Comparison of ENCODE assay signal across 9 cellular contexts in the genomic region with DNA sequence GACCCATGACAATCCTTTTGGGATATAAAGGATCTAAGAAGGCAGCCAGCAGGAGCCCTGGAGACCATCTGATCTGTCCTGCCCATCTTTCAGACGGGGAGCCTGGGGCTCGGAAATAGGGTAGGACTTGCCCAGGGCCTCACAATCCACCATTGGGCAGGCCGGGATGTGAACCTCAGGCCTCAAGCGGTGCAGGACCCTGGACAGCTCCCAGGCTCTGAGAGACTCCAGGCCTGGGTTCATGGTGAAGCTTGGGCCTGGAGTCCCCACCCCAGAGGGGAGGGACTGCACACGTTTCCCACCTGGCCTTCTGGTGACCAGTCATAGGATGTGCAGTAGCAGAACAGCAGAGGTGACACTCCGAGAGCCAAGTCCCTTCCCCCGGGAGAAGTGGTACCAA. TPM values are rescaled to one million over a fixed set of nuclear protein-coding genes. Genes with fewer than 3 reads are reported as not detected.
A peak's percentile ranks its signal among the peaks of the same experiment; 100 is the strongest.
DNase-seq lines count a peak whose midpoint lies in the region; ATAC-seq and TF ChIP-seq lines count a peak whose summit lies in the region.
"Had no signal": no experiment of that assay in that cellular context is flagged by ENCODE, and none has a peak within 500 bp of the region (broad histone marks: within the 10 kb centered on the region; RNA-seq: fewer than 3 reads in every experiment).

No MANE protein-coding gene starts in this region.

- H3K18ac ChIP-seq in H9 (ENCODE audit: insufficient read length, low read depth, low read length) (no peak overlapping the region), trophoblast cell (ENCODE audit: low read length) (no peak overlapping the region)

- H4K8ac ChIP-seq in H9 (replicated peaks; ENCODE audit: insufficient read length, low read depth, low read length) (no peak overlapping the region), trophoblast cell (ENCODE audit: low read depth, low read length) (no peak overlapping the region)

- no peak overlapping the region for H3K27ac Mint-ChIP-seq in H9
- H3K27ac Mint-ChIP-seq in stimulated activated memory B cell treated with anti-CD40 and anti-IgM and Interleukin-4, amounts not matched to agents 10 μg/mL and 1 μg/mL and 100 μg/mL, for 72 hours: no peak overlapping the region

- H2AK5ac ChIP-seq in H9 (ENCODE audit: insufficient read length, low read length) (no peak overlapping the region), trophoblast cell (ENCODE audit: low read length) (no peak overlapping the region)

- H3K23ac ChIP-seq in H9 (ENCODE audit: insufficient read length, low read depth, low read length): no peak overlapping the region
- no peak overlapping the region for H3K23ac ChIP-seq in trophoblast cell (ENCODE audit: low read length)

- H3K14ac ChIP-seq in H9 (ENCODE audit: insufficient read depth, low read length): no peak overlapping the region
- no peak overlapping the region for H3K14ac ChIP-seq in trophoblast cell (ENCODE audit: low read length)

- peaks cover 0 to 8% (median 0%) of the 10 kb centered on the region in 3 experiments; a peak in 2 of 7 replicates for H3K36me3 Mint-ChIP-seq in H9 (ENCODE audit: insufficient read depth in 1 of 3, low read depth in 3 of 3)
- H3K36me3 Mint-ChIP-seq in stimulated activated memory B cell treated with anti-CD40 and anti-IgM and Interleukin-4, amounts not matched to agents 10 μg/mL and 1 μg/mL and 100 μg/mL, for 72 hours: no peaks in the 10 kb centered on the region

- no peak overlapping the region for H2BK12ac ChIP-seq in H9 (ENCODE audit: insufficient read length, low read depth, low read length)
- no peak overlapping the region for H2BK12ac ChIP-seq in trophoblast cell (ENCODE audit: low read length)

- peaks cover 0 to 3% of the 10 kb centered on the region in 2 experiments; a peak in 1 of 4 replicates for H3K4me1 Mint-ChIP-seq in H9
- peaks cover 6% of the 10 kb centered on the region for H3K4me1 Mint-ChIP-seq in stimulated activated memory B cell treated with anti-CD40 and anti-IgM and Interleukin-4, amounts not matched to agents 10 μg/mL and 1 μg/mL and 100 μg/mL, for 72 hours

- no peaks in the 10 kb centered on the region for H3K4me1 ChIP-seq in H9 (ENCODE audit: insufficient read depth, low read length)
- no peaks in the 10 kb centered on the region for H3K4me1 ChIP-seq in trophoblast cell (ENCODE audit: control insufficient read depth in 1 of 2, insufficient read depth in 2 of 2, low read length in 2 of 2)

- no peak overlapping the region for H2BK5ac ChIP-seq in H9 (ENCODE audit: insufficient read length, low read length)
- no peak overlapping the region for H2BK5ac ChIP-seq in trophoblast cell (ENCODE audit: low read depth, low read length, poor library complexity)

- H3K56ac ChIP-seq in H9 (ENCODE audit: insufficient read length, low read depth, low read length): no peak overlapping the region

- H3K36me3 ChIP-seq in trophoblast cell (ENCODE audit: control insufficient read depth in 1 of 2, insufficient read depth in 2 of 2, low read length in 2 of 2): no peaks in the 10 kb centered on the region
- H3K36me3 ChIP-seq: ovary had no signal

- H3K4ac ChIP-seq in H9 (ENCODE audit: low read depth, low read length): no peak overlapping the region
- no peak overlapping the region for H3K4ac ChIP-seq in trophoblast cell (ENCODE audit: low read depth, low read length)

- H3K9me3 Mint-ChIP-seq in H9: peaks cover 5 to 10% of the 10 kb centered on the region in 2 experiments
- H3K9me3 Mint-ChIP-seq in stimulated activated memory B cell treated with anti-CD40 and anti-IgM and Interleukin-4, amounts not matched to agents 10 μg/mL and 1 μg/mL and 100 μg/mL, for 72 hours: no peaks in the 10 kb centered on the region

- H3K23me2 ChIP-seq in H9 (ENCODE audit: insufficient read length, low read depth, low read length, poor library complexity, severe bottlenecking): no peaks in the 10 kb centered on the region

- H3K4me3 Mint-ChIP-seq in H9: no peak overlapping the region
- no peak overlapping the region for H3K4me3 Mint-ChIP-seq in stimulated activated memory B cell treated with anti-CD40 and anti-IgM and Interleukin-4, amounts not matched to agents 10 μg/mL and 1 μg/mL and 100 μg/mL, for 72 hours

- WGBS in H9 (ENCODE audit: extremely low coverage, insufficient read length, low lambda C conversion rate): no CpG with 5 or more reads among the region's 7 CpGs
- WGBS in trophoblast cell (ENCODE audit: extremely low coverage, insufficient coverage, insufficient read length): no CpG with 5 or more reads among the region's 7 CpGs

- H2BK20ac ChIP-seq in H9 (ENCODE audit: low read depth, low read length, poor library complexity, severe bottlenecking): no peak overlapping the region

- H4K91ac ChIP-seq in H9 (ENCODE audit: insufficient read length, low read depth, low read length): no peak overlapping the region
- H4K91ac ChIP-seq in trophoblast cell (ENCODE audit: low read depth, low read length): no peak overlapping the region

- no peak overlapping the region for H3T11ph ChIP-seq in H9 (ENCODE audit: low read length)

- peak; percentile 85 for DNase-seq in H9
- peak; percentile 49 for DNase-seq in NCI-H460 (ENCODE audit: extremely low read depth, low read depth)
- peak; percentile 62 for DNase-seq in choroid plexus epithelial cell (ENCODE audit: low read depth)
- DNase-seq in trophoblast cell: peak; percentile 60 to 81
- no peak for DNase-seq in NCI-H2196 treated with DMSO at 0.1 percent for 48 hours (lab: John Stamatoyannopoulos, UW; ENCODE audit: unreplicated experiment)
- DNase-seq in MV-4-11 (lab: John Stamatoyannopoulos, UW): no peak

- no peak overlapping the region for H2BK15ac ChIP-seq in H9 (ENCODE audit: low read depth, low read length)

- no peaks in the 10 kb centered on the region for H3K9me3 ChIP-seq in H9 (ENCODE audit: control insufficient read depth, low read depth, low read length)
- H3K9me3 ChIP-seq in trophoblast cell (ENCODE audit: insufficient read depth, low read depth, low read length): peaks cover 6% of the 10 kb centered on the region
- H3K9me3 ChIP-seq: ovary had no signal

- H3K79me1 ChIP-seq in H9 (ENCODE audit: insufficient read depth, low read depth, low read length, poor library complexity, severe bottlenecking) (no peaks in the 10 kb centered on the region), trophoblast cell (ENCODE audit: low read length) (no peaks in the 10 kb centered on the region)

- H3K9ac ChIP-seq in H9 (ENCODE audit: extremely low read depth, insufficient read length, low read length) (no peak overlapping the region), trophoblast cell (ENCODE audit: low read length) (no peak overlapping the region)

- no peak overlapping the region for H2BK120ac ChIP-seq in H9 (ENCODE audit: low read depth, low read length, poor library complexity, severe bottlenecking)
- no peak overlapping the region for H2BK120ac ChIP-seq in trophoblast cell (ENCODE audit: insufficient read depth, low read length, poor library complexity)

- H3K27ac ChIP-seq in H9 (ENCODE audit: insufficient read length, low read depth, low read length) (no peak overlapping the region), trophoblast cell (ENCODE audit: low read depth, low read length) (no peak overlapping the region)
- H3K27ac ChIP-seq: ovary had no signal

- TF ChIP-seq CTCF in H9 (conservative IDR thresholded peaks at IDR 0.05) (no peak), choroid plexus epithelial cell (conservative IDR thresholded peaks at IDR 0.05; ENCODE audit: low read depth, low read length) (no peak)

- no peak overlapping the region for H2AFZ ChIP-seq in H9 (ENCODE audit: low read length)
- no peak overlapping the region for H2AFZ ChIP-seq in trophoblast cell (ENCODE audit: insufficient read depth, low read length, poor library complexity)

- H3K4me2 ChIP-seq in H9 (ENCODE audit: insufficient read depth, insufficient read length, low read length): no peak overlapping the region
- no peak overlapping the region for H3K4me2 ChIP-seq in trophoblast cell (ENCODE audit: low read length)

- H3K27me3 ChIP-seq in H9 (ENCODE audit: insufficient read depth, low read length) (no peaks in the 10 kb centered on the region), trophoblast cell (ENCODE audit: insufficient read depth, low read length) (no peaks in the 10 kb centered on the region)
- H3K27me3 ChIP-seq: ovary had no signal

- no peak for ATAC-seq in stimulated activated memory B cell treated with anti-CD40 and anti-IgM and Interleukin-4, amounts not matched to agents 10 μg/mL and 1 μg/mL and 100 μg/mL, for 72 hours
- ATAC-seq in GM18861 (IDR thresholded peaks at IDR 0.05; ENCODE audit: unreplicated experiment): no peak

- H4K12ac ChIP-seq in trophoblast cell (ENCODE audit: low read depth, low read length): no peak overlapping the region

- no peaks in the 10 kb centered on the region for H3K79me2 ChIP-seq in H9 (ENCODE audit: insufficient read depth, low read length)
- H3K79me2 ChIP-seq in trophoblast cell (ENCODE audit: control insufficient read depth, insufficient read depth, low read length, poor library complexity): no peaks in the 10 kb centered on the region

- H4K5ac ChIP-seq in H9 (ENCODE audit: insufficient read length, low read depth, low read length): no peak overlapping the region

- H4K20me1 ChIP-seq in H9 (ENCODE audit: control insufficient read depth, insufficient read depth, insufficient read length): no peaks in the 10 kb centered on the region

- H3K4me3 ChIP-seq in choroid plexus epithelial cell (ENCODE audit: low read depth, low read length) (no peak overlapping the region), trophoblast cell (ENCODE audit: low read depth, low read length) (no peak overlapping the region)
- H3K4me3 ChIP-seq: ovary had no signal

- peaks cover 15% of the 10 kb centered on the region for H3K27me3 Mint-ChIP-seq in H9 (ENCODE audit: low read depth)
- H3K27me3 Mint-ChIP-seq in stimulated activated memory B cell treated with anti-CD40 and anti-IgM and Interleukin-4, amounts not matched to agents 10 μg/mL and 1 μg/mL and 100 μg/mL, for 72 hours: peaks cover 87% of the 10 kb centered on the region

RNA-seq across cellular contexts. Expression of a gene that starts 36.6 kb away (rescaled TPM):
- total RNA-seq in H9 (2021): 53.9 and 55.6 TPM in 2 replicates
- total RNA-seq in NCI-H460 (2014; rRNA removed; shearing (Covaris generic)): 27.7 and 28.7 TPM in 2 replicates
- 15.5 and 32.5 TPM in 2 replicates for polyA plus RNA-seq in NCI-H460 (2014; cell fraction: nucleus; rRNA removed)
- 77.7 and 79.5 TPM in 2 replicates for polyA plus RNA-seq in trophoblast cell (2013)

Comparison
In these comparisons a context has a peak if more than half of its experiments do, and no peak if none do; other contexts are left out.
1. DNase-seq: peak in H9 (single experiment), NCI-H460 (single experiment), choroid plexus epithelial cell (single experiment) and trophoblast cell (2 of 2); none in NCI-H2196 treated with DMSO at 0.1 percent for 48 hours (single experiment) and MV-4-11 (single experiment).